ENCODE assay signal across 26 cellular contexts in genomic region chr10:32095116-32095733, GRCh38. TPM values are rescaled to one million over a fixed set of nuclear protein-coding genes. Genes with fewer than 3 reads are reported as not detected.
DNase-seq lines count a peak whose midpoint lies in the region; ATAC-seq and TF ChIP-seq lines count a peak whose summit lies in the region.
"Had no signal": no experiment of that assay in that cellular context is flagged by ENCODE, and none has a peak within 500 bp of the region (broad histone marks: within the 10 kb centered on the region; RNA-seq: fewer than 3 reads in every experiment).

No MANE protein-coding gene starts in this region.

- H3K27ac Mint-ChIP-seq in WTC11 = no peak overlapping the region
- H3K27ac Mint-ChIP-seq: activated CD4-positive, alpha-beta T cell treated with anti-CD3 and anti-CD28 coated beads, Interleukin-2, amount 10 ng/mL, durations not matched to agents 7 days and 5 days; immature natural killer cell; T-cell had no signal

- DNase-seq in DMS53 treated with DMSO at 0.1 percent for 48 hours (lab: John Stamatoyannopoulos, UW; ENCODE audit: unreplicated experiment) (peak; percentile 39), HT1080 (ENCODE audit: low read depth) (peak; percentile 4), WTC11 (ENCODE audit: low spot score) (no peak), left kidney (ENCODE audit: low read depth, low spot score) (peak; percentile 71), stomach (no peak), left lobe of liver (ENCODE audit: low spot score) (no peak)
- DNase-seq in activated CD4-positive, CD25-positive, alpha-beta regulatory T cell treated with anti-CD3 and anti-CD28 coated beads, Interleukin-2, amount 50 U/mL, for 72 hours = no peak
- DNase-seq: activated CD4-positive, alpha-beta T cell treated with anti-CD3 and anti-CD28 coated beads, Interleukin-2, amount 10 ng/mL, durations not matched to agents 7 days and 5 days; activated effector memory CD4-positive, alpha-beta T cell treated with Interleukin-2 at 50 U/mL for 16 hours; brain microvascular endothelial cell; COR-L47; foreskin fibroblast; immature natural killer cell; Karpas-422; lower lobe of right lung; NCI-H1105 treated with DMSO at 0.1 percent for 48 hours; NCI-H524; psoas muscle; stimulated activated CD4-positive, alpha-beta T cell treated with anti-CD3 and anti-CD28 coated beads, Interleukin-4, amount 100 ng/mL, for 1 hour; stimulated activated naive CD8-positive, alpha-beta T cell treated with anti-CD3 and anti-CD28 coated beads, Interleukin-15, Interleukin-2, amounts not matched to agents 100 U/mL and 50 U/mL, for 24 hours; T-cell had no signal

- intact Hi-C loops in stomach (cut with DNase I; ENCODE audit: low total_unique reads) = no loop called here

- TF ChIP-seq CTCF in WTC11 (IDR thresholded peaks at IDR 0.05) = no peak
- no peak for TF ChIP-seq CTCF in stomach (IDR thresholded peaks at IDR 0.05)

- no peak for ATAC-seq in WTC11
- ATAC-seq in left lobe of liver = no peak
- ATAC-seq: lower lobe of right lung; psoas muscle; Right ventricle myocardium inferior; stimulated activated naive CD8-positive, alpha-beta T cell treated with anti-CD3 and anti-CD28 coated beads, Interleukin-15, Interleukin-2, amounts not matched to agents 100 U/mL and 50 U/mL, for 24 hours; T-cell had no signal

- H3K36me3 ChIP-seq in stomach = no peaks in the 10 kb centered on the region
- H3K36me3 ChIP-seq: brain microvascular endothelial cell, lower lobe of right lung, neutrophil, tibial nerve had no signal

- H3K4me3 Mint-ChIP-seq in WTC11 = no peak overlapping the region
- H3K4me3 Mint-ChIP-seq: activated CD4-positive, alpha-beta T cell treated with anti-CD3 and anti-CD28 coated beads, Interleukin-2, amount 10 ng/mL, durations not matched to agents 7 days and 5 days; immature natural killer cell; T-cell had no signal

- no peak overlapping the region for H3K4me3 ChIP-seq in stomach
- H3K4me3 ChIP-seq: coronary artery, lower lobe of right lung, psoas muscle, smooth muscle cell, tibial nerve had no signal

- H3K9me3 Mint-ChIP-seq in WTC11 = peaks cover 35% of the 10 kb centered on the region

- peaks cover 19% of the 10 kb centered on the region for H3K36me3 Mint-ChIP-seq in WTC11
- H3K36me3 Mint-ChIP-seq: T-cell had no signal

- 97 to 100% (median 98%) methylated on average over 2 of the region's 2 CpGs for WGBS in stomach, 5 donors

- no peak for TF ChIP-seq POLR2A in stomach (IDR thresholded peaks at IDR 0.05)

- H3K27ac ChIP-seq in stomach = no peak overlapping the region
- H3K27ac ChIP-seq: brain microvascular endothelial cell, coronary artery, lower lobe of right lung, neutrophil, psoas muscle, tibial nerve had no signal

- peaks cover 0 to 5% (median 0%) of the 10 kb centered on the region in 4 donors for H3K4me1 ChIP-seq in stomach
- H3K4me1 ChIP-seq: lower lobe of right lung, psoas muscle, tibial nerve had no signal

- no peaks in the 10 kb centered on the region for H3K27me3 ChIP-seq in stomach
- H3K27me3 ChIP-seq: brain microvascular endothelial cell, neutrophil, tibial nerve had no signal

- peaks cover 6% of the 10 kb centered on the region; the same call in 1 of the 2 replicates for H3K27me3 Mint-ChIP-seq in WTC11 (ENCODE audit: low read depth)

- CTCF ChIA-PET in WTC11 (lab: Charles Lee) = no interaction called here

- peaks cover 0 to 10% (median 9%) of the 10 kb centered on the region in 4 donors for H3K9me3 ChIP-seq in stomach
- H3K9me3 ChIP-seq: lower lobe of right lung, neutrophil, psoas muscle had no signal

- no peak for TF ChIP-seq EP300 in stomach (IDR thresholded peaks at IDR 0.05)

- POLR2A ChIA-PET in WTC11 (lab: Charles Lee) = no interaction called here

- H3K4me1 Mint-ChIP-seq in WTC11 = no peaks in the 10 kb centered on the region
- H3K4me1 Mint-ChIP-seq: activated CD4-positive, alpha-beta T cell treated with anti-CD3 and anti-CD28 coated beads, Interleukin-2, amount 10 ng/mL, durations not matched to agents 7 days and 5 days; immature natural killer cell; T-cell had no signal

TF ChIP-seq in WTC11, 78 proteins besides CTCF, POLR2A, EP300 and RAD21:
- TF ChIP-seq ZNF263 (CRISPR knock-in tag; IDR thresholded peaks at IDR 0.05; ENCODE audit: low read depth) (no peak), ZNF671 (CRISPR knock-in tag; IDR thresholded peaks at IDR 0.05) (no peak), PRRX2 (CRISPR knock-in tag; IDR thresholded peaks at IDR 0.05) (no peak), TCF7 (CRISPR knock-in tag; IDR thresholded peaks at IDR 0.05; ENCODE audit: low read depth) (no peak), GABPB1 (CRISPR knock-in tag; IDR thresholded peaks at IDR 0.05) (peak; percentile 81), FOXK1 (CRISPR knock-in tag; IDR thresholded peaks at IDR 0.05) (no peak), GTF2I (CRISPR knock-in tag; conservative IDR thresholded peaks at IDR 0.05) (no peak), HMGXB4 (CRISPR knock-in tag; IDR thresholded peaks at IDR 0.05) (no peak)

RNA-seq across cellular contexts. Expression of gene KIF5B, which starts 39.0 kb away (rescaled TPM):
- total RNA-seq in HT1080 (2014; rRNA removed; shearing (Covaris generic)) = 91.1 and 96.0 TPM in 2 replicates
- polyA plus RNA-seq in HT1080 (2015; cell fraction: cytosol; rRNA removed) = 69.7 and 92.9 TPM in 2 replicates
- 88.4 and 88.9 TPM in 2 replicates for polyA plus RNA-seq in HT1080 (2015; cell fraction: nucleus; rRNA removed)
- 63.2 to 67.5 TPM (median 66.9 TPM) in 3 replicates for total RNA-seq in WTC11 (2021)
- 100 to 1,000 TPM in 2 of 5 donors, 10 to 100 TPM in 3; 61.8 to 145 (median 71.4) TPM for total RNA-seq in stomach
- 10 to 100 TPM; 25.1 to 48.3 (median 45.1) TPM for polyA plus RNA-seq in stomach
- total RNA-seq in left lobe of liver = 14.9 TPM

Comparison
In these comparisons a context has a peak if more than half of its experiments do, and no peak if none do; other contexts are left out.
1. DNase-seq: peak in DMS53 treated with DMSO at 0.1 percent for 48 hours (single experiment), HT1080 (single experiment) and left kidney (single experiment); none in WTC11 (single experiment), stomach (single experiment), left lobe of liver (single experiment) and activated CD4-positive, CD25-positive, alpha-beta regulatory T cell treated with anti-CD3 and anti-CD28 coated beads, Interleukin-2, amount 50 U/mL, for 72 hours (single experiment).